28 cellular contexts compared by ENCODE assay signal in genomic region chr6:145651988-145652387, GRCh38.
DNase-seq lines count a peak whose midpoint lies in the region; ATAC-seq, FAIRE-seq and TF ChIP-seq lines count a peak whose summit lies in the region.
"Had no signal": no experiment of that assay in that cellular context is flagged by ENCODE, and none has a peak within 500 bp of the region (broad histone marks: within the 10 kb centered on the region; RNA-seq: fewer than 3 reads in every experiment).

No MANE protein-coding gene starts in this region.

- no CpG with 5 or more reads among the region's 2 CpGs for WGBS in H9 (ENCODE audit: extremely low coverage, insufficient read length, low lambda C conversion rate)
- WGBS in pancreas, 2 donors, result 10 to 12% methylated on average over 2 of the region's 2 CpGs

- H2BK120ac ChIP-seq in H9 (ENCODE audit: low read depth, low read length, poor library complexity, severe bottlenecking), result no peak overlapping the region

- no peaks in the 10 kb centered on the region for H3K79me2 ChIP-seq in H9 (ENCODE audit: insufficient read depth, low read length)

- no peak overlapping the region for H2BK12ac ChIP-seq in H9 (ENCODE audit: insufficient read length, low read depth, low read length)

- no peak overlapping the region for H3K4me3 ChIP-seq in pancreas
- H3K4me3 ChIP-seq: BLaER1, GM12878 had no signal

- no peak overlapping the region for H3K9ac ChIP-seq in H9 (ENCODE audit: extremely low read depth, insufficient read length, low read length)
- H3K9ac ChIP-seq: BLaER1 had no signal

- H3K4ac ChIP-seq in H9 (ENCODE audit: low read depth, low read length), result no peak overlapping the region

- H3K36me3 ChIP-seq in pancreas, result no peaks in the 10 kb centered on the region
- H3K36me3 ChIP-seq: BE2C, BLaER1 had no signal

- H3K4me1 ChIP-seq in H9 (ENCODE audit: insufficient read depth, low read length), result no peaks in the 10 kb centered on the region; the same call in 1 of the 2 replicates
- H3K4me1 ChIP-seq in pancreas, result peaks cover 0 to 9% (median 0%) of the 10 kb centered on the region in 3 donors
- H3K4me1 ChIP-seq: BE2C had no signal

- H3K14ac ChIP-seq in H9 (ENCODE audit: insufficient read depth, low read length), result no peak overlapping the region

- no peak overlapping the region for H3K56ac ChIP-seq in H9 (ENCODE audit: insufficient read length, low read depth, low read length)

- H3K27ac Mint-ChIP-seq in progenitor cell of endocrine pancreas (no peak overlapping the region), H9 (no peak overlapping the region)
- H3K27ac Mint-ChIP-seq: CD14-positive monocyte; CD4-positive, alpha-beta memory T cell; CD4-positive, CD25-positive, alpha-beta regulatory T cell; CD8-positive, alpha-beta memory T cell had no signal

- H3K27ac ChIP-seq in VCaP (peak overlapping the region; percentile 14; the same call in 1 of the 2 replicates), H9 (ENCODE audit: insufficient read length, low read depth, low read length) (no peak overlapping the region), pancreas (no peak overlapping the region)
- H3K27ac ChIP-seq: BLaER1 had no signal

- H3K27me3 Mint-ChIP-seq in progenitor cell of endocrine pancreas, result no peaks in the 10 kb centered on the region
- no peaks in the 10 kb centered on the region for H3K27me3 Mint-ChIP-seq in H9 (ENCODE audit: low read depth)
- H3K27me3 Mint-ChIP-seq: CD4-positive, alpha-beta memory T cell; CD8-positive, alpha-beta memory T cell had no signal

- H2BK15ac ChIP-seq in H9 (ENCODE audit: low read depth, low read length), result no peak overlapping the region

- H3K36me3 Mint-ChIP-seq in progenitor cell of endocrine pancreas (ENCODE audit: insufficient read depth) (peaks cover 5% of the 10 kb centered on the region), H9 (ENCODE audit: insufficient read depth in 1 of 3, low read depth in 3 of 3) (no peaks in the 10 kb centered on the region)
- H3K36me3 Mint-ChIP-seq: CD14-positive monocyte; CD4-positive, CD25-positive, alpha-beta regulatory T cell had no signal

- intact Hi-C loops in pancreas (cut with DNase I), result no loop called here

- peak overlapping the region; percentile 9 for H3K4me3 Mint-ChIP-seq in progenitor cell of endocrine pancreas (ENCODE audit: low read depth)
- H3K4me3 Mint-ChIP-seq in H9, result no peak overlapping the region
- H3K4me3 Mint-ChIP-seq: CD14-positive monocyte; CD4-positive, alpha-beta memory T cell; CD4-positive, CD25-positive, alpha-beta regulatory T cell; CD8-positive, alpha-beta memory T cell had no signal

- no peak overlapping the region for H3K23ac ChIP-seq in H9 (ENCODE audit: insufficient read length, low read depth, low read length)

- no peak overlapping the region for H4K91ac ChIP-seq in H9 (ENCODE audit: insufficient read length, low read depth, low read length)

- no peak overlapping the region for H3T11ph ChIP-seq in H9 (ENCODE audit: low read length)

- no peak overlapping the region for H2BK20ac ChIP-seq in H9 (ENCODE audit: low read depth, low read length, poor library complexity, severe bottlenecking)

- no peak overlapping the region for H3K18ac ChIP-seq in H9 (ENCODE audit: insufficient read length, low read depth, low read length)

- FAIRE-seq in pancreas (lab: Jason Lieb, UNC), result no peak
- FAIRE-seq: A204.1, GM12878, GM12892, GM18507, GM19239 had no signal

- ATAC-seq in left lobe of liver (peak; percentile 40), GM18867 (IDR thresholded peaks at IDR 0.05; ENCODE audit: unreplicated experiment) (no peak), pancreas (no peak)
- ATAC-seq: GM12878 had no signal

- peaks cover 25% of the 10 kb centered on the region for H3K4me1 Mint-ChIP-seq in progenitor cell of endocrine pancreas (ENCODE audit: low read depth)
- H3K4me1 Mint-ChIP-seq in H9, result no peaks in the 10 kb centered on the region
- H3K4me1 Mint-ChIP-seq: CD14-positive monocyte; CD4-positive, alpha-beta memory T cell; CD8-positive, alpha-beta memory T cell had no signal

- H2AFZ ChIP-seq in H9 (ENCODE audit: low read length), result no peak overlapping the region

- no peaks in the 10 kb centered on the region for H3K27me3 ChIP-seq in H9 (ENCODE audit: insufficient read depth, low read length)
- no peaks in the 10 kb centered on the region for H3K27me3 ChIP-seq in pancreas
- H3K27me3 ChIP-seq: BE2C, BLaER1 had no signal

- H4K5ac ChIP-seq in H9 (ENCODE audit: insufficient read length, low read depth, low read length), result no peak overlapping the region

- H3K9me3 Mint-ChIP-seq in progenitor cell of endocrine pancreas (ENCODE audit: low read depth) (peaks cover 3% of the 10 kb centered on the region), H9 (no peaks in the 10 kb centered on the region)
- H3K9me3 Mint-ChIP-seq: CD4-positive, alpha-beta memory T cell; CD4-positive, CD25-positive, alpha-beta regulatory T cell; CD8-positive, alpha-beta memory T cell had no signal

- TF ChIP-seq CTCF in VCaP (conservative IDR thresholded peaks at IDR 0.05) (no peak), progenitor cell of endocrine pancreas (IDR thresholded peaks at IDR 0.05; ENCODE audit: unreplicated experiment) (no peak), H9 (conservative IDR thresholded peaks at IDR 0.05) (no peak), pancreas (IDR thresholded peaks at IDR 0.05) (no peak)

- no peaks in the 10 kb centered on the region for H3K23me2 ChIP-seq in H9 (ENCODE audit: insufficient read length, low read depth, low read length, poor library complexity, severe bottlenecking)

- H3K4me2 ChIP-seq in H9 (ENCODE audit: insufficient read depth, insufficient read length, low read length), result no peak overlapping the region
- H3K4me2 ChIP-seq: BLaER1 had no signal

- no peaks in the 10 kb centered on the region for H3K79me1 ChIP-seq in H9 (ENCODE audit: insufficient read depth, low read depth, low read length, poor library complexity, severe bottlenecking)

- H3K9me3 ChIP-seq in H9 (ENCODE audit: control insufficient read depth, low read depth, low read length), result no peaks in the 10 kb centered on the region
- H3K9me3 ChIP-seq in pancreas, result no peaks in the 10 kb centered on the region
- H3K9me3 ChIP-seq: BE2C, BLaER1 had no signal

- no peak for DNase-seq in left lobe of liver (ENCODE audit: low spot score)
- no peak for DNase-seq in progenitor cell of endocrine pancreas (ENCODE audit: low spot score, unreplicated experiment)
- DNase-seq in H9, result no peak
- DNase-seq in pancreas, result no peak
- DNase-seq: 8988T; ACHN; BE2C; C1 segment of cervical spinal cord; CD4-positive, CD25-positive, alpha-beta regulatory T cell; CD8-positive, alpha-beta memory T cell; COR-L47; DMS 273 treated with DMSO at 0.1 percent for 48 hours; DMS153; DMS53; DMS79; DND-41; EL; GDM1 had no signal

- no peak overlapping the region for H4K8ac ChIP-seq in H9 (replicated peaks; ENCODE audit: insufficient read length, low read depth, low read length)

- no peaks in the 10 kb centered on the region for H4K20me1 ChIP-seq in H9 (ENCODE audit: control insufficient read depth, insufficient read depth, insufficient read length)
- H4K20me1 ChIP-seq: BLaER1 had no signal

- H2BK5ac ChIP-seq in H9 (ENCODE audit: insufficient read length, low read length), result no peak overlapping the region

- no peak overlapping the region for H2AK5ac ChIP-seq in H9 (ENCODE audit: insufficient read length, low read length)
